In genomic region chr9:126916909-126917308, GRCh38 we compare ENCODE assay signal across 12 cellular contexts. TPM values are rescaled to one million over a fixed set of nuclear protein-coding genes. Genes with fewer than 3 reads are reported as not detected.
A peak's percentile ranks its signal among the peaks of the same experiment; 100 is the strongest.
DNase-seq lines count a peak whose midpoint lies in the region; ATAC-seq, FAIRE-seq and TF ChIP-seq lines count a peak whose summit lies in the region.
"Had no signal": no experiment of that assay in that cellular context is flagged by ENCODE, and none has a peak within 500 bp of the region (broad histone marks: within the 10 kb centered on the region; RNA-seq: fewer than 3 reads in every experiment).

No MANE protein-coding gene starts in this region.

- H3K4me3 Mint-ChIP-seq in stimulated activated effector memory CD8-positive, alpha-beta T cell treated with anti-CD3 and anti-CD28 coated beads, Interleukin-12 subunit alpha, Interleukin-12 subunit beta, amount 100 ng/mL, for 72 hours = no peak overlapping the region

- no peak overlapping the region for H2AFZ ChIP-seq in K562 (ENCODE audit: low read depth, low read length)

- no peaks in the 10 kb centered on the region for H3K36me3 ChIP-seq in KOPT-K1 (ENCODE audit: insufficient read depth, low read length)
- no peaks in the 10 kb centered on the region for H3K36me3 ChIP-seq in K562 (ENCODE audit: control insufficient read depth, insufficient read depth, low read length)
- no peaks in the 10 kb centered on the region for H3K36me3 ChIP-seq in lower lobe of right lung

- CTCF ChIA-PET in K562 (lab: Yijun Ruan, JAX; ENCODE audit: low intra/inter-chr PET ratio) = no interaction called here

- no peak overlapping the region for H3K4me2 ChIP-seq in K562 (ENCODE audit: insufficient read depth, low read length)

- no peaks in the 10 kb centered on the region for H3K9me3 ChIP-seq in KOPT-K1 (ENCODE audit: insufficient read depth, low read length, poor library complexity, severe bottlenecking)
- H3K9me3 ChIP-seq in K562 (replicated peaks; ENCODE audit: control insufficient read depth, insufficient read depth, low read depth, low read length) = no peaks in the 10 kb centered on the region
- no peaks in the 10 kb centered on the region for H3K9me3 ChIP-seq in lower lobe of right lung

- peak; percentile 26 to 42 (median 30); a peak in 3 of 6 replicates for TF ChIP-seq CTCF in K562 (IDR thresholded peaks at IDR 0.05 in 2 of 3, conservative IDR thresholded peaks at IDR 0.05 in 1 of 3; ENCODE audit: insufficient read depth in 2 of 3, low read depth in 1 of 3, low read length in 3 of 3)
- TF ChIP-seq CTCF in retinal pigment epithelial cell (conservative IDR thresholded peaks at IDR 0.05; ENCODE audit: low read depth, low read length) = peak; percentile 35
- TF ChIP-seq CTCF in lower lobe of right lung (IDR thresholded peaks at IDR 0.05) = no peak

- no peak overlapping the region for H3K9ac ChIP-seq in K562 (ENCODE audit: insufficient read depth in 1 of 2, low read depth in 2 of 2, low read length in 2 of 2)

- TF ChIP-seq EP300 in K562 (IDR thresholded peaks at IDR 0.05; ENCODE audit: low read length) = no peak

- peaks cover 6% of the 10 kb centered on the region for H3K4me1 Mint-ChIP-seq in stimulated activated effector memory CD8-positive, alpha-beta T cell treated with anti-CD3 and anti-CD28 coated beads, Interleukin-12 subunit alpha, Interleukin-12 subunit beta, amount 100 ng/mL, for 72 hours

- ATAC-seq in K562 = peak; percentile 21
- ATAC-seq in stimulated activated effector memory CD8-positive, alpha-beta T cell treated with anti-CD3 and anti-CD28 coated beads, Interleukin-12 subunit alpha, Interleukin-12 subunit beta, amount 100 ng/mL, for 72 hours = no peak
- no peak for ATAC-seq in lower lobe of right lung

- no peaks in the 10 kb centered on the region for H3K36me3 Mint-ChIP-seq in stimulated activated effector memory CD8-positive, alpha-beta T cell treated with anti-CD3 and anti-CD28 coated beads, Interleukin-12 subunit alpha, Interleukin-12 subunit beta, amount 100 ng/mL, for 72 hours

- in situ Hi-C loops in K562 (cut with MboI) = no loop called here

- POLR2A ChIA-PET in K562 (lab: Yijun Ruan, JAX) = no interaction called here

- TF ChIP-seq POLR2A in K562 (conservative IDR thresholded peaks at IDR 0.05) = no peak

- intact Hi-C loops in K562 (cut with micrococcal nuclease) = no loop called here
- intact Hi-C loops in lower lobe of right lung (cut with DNase I) = no loop called here

- H3K4me1 ChIP-seq in K562 (replicated peaks in 1 of 2; ENCODE audit: control insufficient read depth in 2 of 2, insufficient read depth in 2 of 2, low read length in 2 of 2) (peaks cover 0 to 12% of the 10 kb centered on the region in 2 experiments; a peak in 2 of 5 replicates), lower lobe of right lung (peaks cover 12% of the 10 kb centered on the region)

- no peak overlapping the region for H3K4me3 ChIP-seq in K562
- no peak overlapping the region for H3K4me3 ChIP-seq in retinal pigment epithelial cell (ENCODE audit: low read length)
- H3K4me3 ChIP-seq in lower lobe of right lung = no peak overlapping the region

- no peaks in the 10 kb centered on the region for H3K9me3 Mint-ChIP-seq in stimulated activated effector memory CD8-positive, alpha-beta T cell treated with anti-CD3 and anti-CD28 coated beads, Interleukin-12 subunit alpha, Interleukin-12 subunit beta, amount 100 ng/mL, for 72 hours

- no peak for FAIRE-seq in K562 (lab: Jason Lieb, UNC)
- FAIRE-seq: urothelium cell line had no signal

- H3K27ac ChIP-seq in KOPT-K1 (ENCODE audit: low read depth, low read length, poor library complexity, severe bottlenecking) (peak overlapping the region; percentile 28), K562 (ENCODE audit: extremely low read depth, low read depth, low read length) (no peak overlapping the region), lower lobe of right lung (no peak overlapping the region)

- peak; percentile 14 for DNase-seq in activated effector memory CD4-positive, alpha-beta T cell treated with anti-CD3 and anti-CD28 coated beads, Interleukin-2, amount 50 U/mL, for 16 hours
- DNase-seq in activated effector memory CD4-positive, alpha-beta T cell treated with Interleukin-2 at 50 U/mL for 16 hours = no peak
- peak in 1 of 4 experiments; percentile 22 for DNase-seq in K562 (ENCODE audit: extremely low read depth in 1 of 4, low spot score in 3 of 4)
- no peak for DNase-seq in retinal pigment epithelial cell (ENCODE audit: low read depth)
- no peak for DNase-seq in stimulated activated effector memory CD8-positive, alpha-beta T cell treated with anti-CD3 and anti-CD28 coated beads, Interleukin-12 subunit alpha, Interleukin-12 subunit beta, amount 100 ng/mL, for 72 hours (ENCODE audit: low spot score in 2 of 2)
- DNase-seq in amniotic stem cell (lab: John Stamatoyannopoulos, UW) = no peak
- no peak for DNase-seq in lower lobe of right lung
- DNase-seq: activated CD4-positive, alpha-beta T cell treated with anti-CD3 and anti-CD28 coated beads for 4 hours; kidney glomerular epithelial cell; NCI-H510A had no signal

- TF ChIP-seq RAD21 in K562 (CRISPR knock-in tag; conservative IDR thresholded peaks at IDR 0.05 in 1 of 2, IDR thresholded peaks at IDR 0.05 in 1 of 2) = no peak

- peaks cover 18% of the 10 kb centered on the region for H4K20me1 ChIP-seq in K562 (replicated peaks; ENCODE audit: control insufficient read depth, insufficient read depth, low read length)

- H3K27me3 ChIP-seq in K562 (ENCODE audit: control insufficient read depth in 2 of 2, insufficient read depth in 2 of 2, low read length in 2 of 2) (peaks cover 14 to 34% of the 10 kb centered on the region in 2 experiments), lower lobe of right lung (ENCODE audit: low read depth) (no peaks in the 10 kb centered on the region)

- H3K79me2 ChIP-seq in K562 (ENCODE audit: control insufficient read depth, insufficient read depth, low read length) = no peaks in the 10 kb centered on the region

- no TSS peak for BruUV-seq in K562 (replicated peaks; lab: Mats Ljungman, UMichigan)

- no peaks in the 10 kb centered on the region for H3K9me1 ChIP-seq in K562 (ENCODE audit: control insufficient read depth, insufficient read depth, low read length)

- WGBS in K562 (ENCODE audit: insufficient coverage, low coverage, missing lambda C conversion rate) = 41% methylated on average over 2 of the region's 2 CpGs

- no peak overlapping the region for H3K27ac Mint-ChIP-seq in stimulated activated effector memory CD8-positive, alpha-beta T cell treated with anti-CD3 and anti-CD28 coated beads, Interleukin-12 subunit alpha, Interleukin-12 subunit beta, amount 100 ng/mL, for 72 hours

TF ChIP-seq in K562, 482 proteins besides CTCF, POLR2A, EP300 and RAD21 (continues in another document):
- 0 out of 2 replicates have a peak, but pooled peaks have one; percentile 19 for TF ChIP-seq PREB (CRISPR knock-in tag; IDR thresholded peaks at IDR 0.05)
- TF ChIP-seq ZNF384 (IDR thresholded peaks at IDR 0.05; ENCODE audit: low read depth, low read length) = peak; percentile 67
- TF ChIP-seq SPI1 (IDR thresholded peaks at IDR 0.05; ENCODE audit: borderline replicate concordance, low read depth, low read length) = no peak

RNA-seq across cellular contexts. Expression of gene RALGPS1, which starts 2.3 kb away (rescaled TPM):
- total RNA-seq in K562 (2011; cell fraction: chromatin; rRNA removed; ENCODE audit: low replicate concordance) = 14.4 and 14.5 TPM in 2 replicates
- 6.3 and 10.0 TPM in 2 replicates for total RNA-seq in K562 (2011; cell fraction: nucleolus; rRNA removed)
- total RNA-seq in K562 (2011; cell fraction: nucleoplasm; rRNA removed) = 11.3 and 14.1 TPM in 2 replicates
- 1.5 and 1.6 TPM in 2 replicates for total RNA-seq in K562 (2014; rRNA removed)
- total RNA-seq in K562 (2014; rRNA removed; fragmentation: Illumina TruSeq; extraction: Trizol) = 1.2 and 1.9 TPM in 2 replicates
- total RNA-seq in K562 (2015; rRNA removed; fragmentation: Illumina TruSeq; extraction: Trizol) = 1.3 and 1.5 TPM in 2 replicates
- total RNA-seq in K562 (2021) = 1.9 and 2.6 TPM in 2 replicates
- polyA plus RNA-seq in K562 (2011; rRNA removed) = 1.2 and 1.5 TPM in 2 replicates
- 0.83 and 1.1 TPM in 2 replicates for polyA plus RNA-seq in K562 (2011; cell fraction: cytosol; rRNA removed)
- polyA plus RNA-seq in K562 (2011; cell fraction: nucleus; rRNA removed) = 4.3 and 6.0 TPM in 2 replicates
- polyA plus RNA-seq in K562 (2012) = 1.4 and 2.7 TPM in 2 replicates
- polyA plus RNA-seq in K562 (2014; fragmentation: Illumina TruSeq; extraction: Trizol) = 1.9 and 2.2 TPM in 2 replicates
- under 1 TPM; 0.04 to 0.20 TPM for polyA plus RNA-seq in K562 (2014; fragmentation: Nextera tagmentation; extraction: Ambion mirVana)
- 1.5 and 6.3 TPM in 2 replicates for polyA plus RNA-seq in K562 (2014; rRNA removed)
- 1.2 and 2.2 TPM in 2 replicates for polyA minus RNA-seq in K562 (2011; rRNA and poly(A)+ RNA removed)
- polyA minus RNA-seq in K562 (2011; cell fraction: cytosol; rRNA and poly(A)+ RNA removed) = 1.6 TPM in 1 of 2 replicates, not detected in the other
- polyA minus RNA-seq in K562 (2011; cell fraction: nucleus; rRNA and poly(A)+ RNA removed) = 1.9 and 4.4 TPM in 2 replicates
- total RNA-seq in lower lobe of right lung = 17.6 TPM

RNA-seq across cellular contexts. Expression of gene ZBTB34, which starts 56.5 kb away (rescaled TPM):
- 15.0 and 20.0 TPM in 2 replicates for total RNA-seq in K562 (2011; cell fraction: chromatin; rRNA removed; ENCODE audit: low replicate concordance)
- total RNA-seq in K562 (2011; cell fraction: nucleolus; rRNA removed) = 10.5 and 11.4 TPM in 2 replicates
- total RNA-seq in K562 (2011; cell fraction: nucleoplasm; rRNA removed) = 16.6 and 22.8 TPM in 2 replicates
- 7.8 and 8.4 TPM in 2 replicates for total RNA-seq in K562 (2014; rRNA removed)
- total RNA-seq in K562 (2014; rRNA removed; fragmentation: Illumina TruSeq; extraction: Trizol) = 11.3 and 12.4 TPM in 2 replicates
- 10.6 and 11.2 TPM in 2 replicates for total RNA-seq in K562 (2015; rRNA removed; fragmentation: Illumina TruSeq; extraction: Trizol)
- 13.4 and 14.6 TPM in 2 replicates for total RNA-seq in K562 (2021)
- polyA plus RNA-seq in K562 (2011; rRNA removed) = 15.6 and 15.7 TPM in 2 replicates
- 6.9 and 11.1 TPM in 2 replicates for polyA plus RNA-seq in K562 (2011; cell fraction: cytosol; rRNA removed)
- polyA plus RNA-seq in K562 (2011; cell fraction: nucleus; rRNA removed) = 10.0 and 12.7 TPM in 2 replicates
- polyA plus RNA-seq in K562 (2012) = 5.3 and 6.1 TPM in 2 replicates
- polyA plus RNA-seq in K562 (2014; fragmentation: Illumina TruSeq; extraction: Trizol) = 9.7 and 9.8 TPM in 2 replicates
- 1 to 10 TPM; 2.7 to 6.3 TPM for polyA plus RNA-seq in K562 (2014; fragmentation: Nextera tagmentation; extraction: Ambion mirVana)
- 8.2 and 9.4 TPM in 2 replicates for polyA plus RNA-seq in K562 (2014; rRNA removed)
- 30.8 and 33.6 TPM in 2 replicates for polyA minus RNA-seq in K562 (2011; rRNA and poly(A)+ RNA removed)
- 13.4 and 15.4 TPM in 2 replicates for polyA minus RNA-seq in K562 (2011; cell fraction: cytosol; rRNA and poly(A)+ RNA removed)
- polyA minus RNA-seq in K562 (2011; cell fraction: nucleus; rRNA and poly(A)+ RNA removed) = 5.9 and 12.0 TPM in 2 replicates
- total RNA-seq in lower lobe of right lung = 15.4 TPM
